In the genomic region with DNA sequence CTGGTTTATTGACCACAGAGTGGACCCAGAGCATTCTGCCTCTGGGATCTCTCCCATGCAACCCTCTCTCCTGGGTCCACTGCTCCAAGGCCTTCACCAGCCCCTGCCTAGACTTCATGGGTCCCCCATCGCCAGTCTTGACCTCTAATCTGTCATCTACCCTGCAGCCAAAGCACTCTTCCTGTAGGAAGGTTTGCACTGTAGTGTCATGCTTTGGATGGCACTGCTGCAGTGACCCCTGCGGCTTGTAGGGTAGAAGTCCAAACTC, we compare ENCODE assay signal across 11 cellular contexts. TPM values are rescaled to one million over a fixed set of nuclear protein-coding genes. Genes with fewer than 3 reads are reported as not detected.
"Had no signal": no experiment of that assay in that cellular context is flagged by ENCODE, and none has a peak within 500 bp of the region (broad histone marks: within the 10 kb centered on the region; RNA-seq: fewer than 3 reads in every experiment).

No MANE protein-coding gene starts in this region.

- H3K9me3 ChIP-seq: ascending aorta, gastroesophageal sphincter, neutrophil, right atrium auricular region had no signal

- H3K27ac ChIP-seq: gastroesophageal sphincter, hepatocyte, neutrophil had no signal

- H3K79me2 ChIP-seq: hepatocyte had no signal

- H3K4me3 ChIP-seq: gastroesophageal sphincter, hepatocyte, right atrium auricular region had no signal

- DNase-seq: activated CD4-positive, alpha-beta T cell treated with anti-CD3 and anti-CD28 coated beads for 48 hours; activated gamma-delta T cell treated with Interleukin-2 at 50 U/mL for 16 hours; effector CD4-positive, alpha-beta T cell; small intestine; stimulated activated naive CD4-positive, alpha-beta T cell had no signal

- H3K4me2 ChIP-seq: hepatocyte had no signal

- H3K36me3 ChIP-seq: ascending aorta, gastroesophageal sphincter, neutrophil, right atrium auricular region had no signal

- H3K27me3 ChIP-seq: ascending aorta, gastroesophageal sphincter, hepatocyte, neutrophil, right atrium auricular region had no signal

RNA-seq across cellular contexts. Expression of a gene that starts 41.7 kb away (rescaled TPM):
- total RNA-seq: bronchial epithelial cell had no signal
